In the genomic region with DNA sequence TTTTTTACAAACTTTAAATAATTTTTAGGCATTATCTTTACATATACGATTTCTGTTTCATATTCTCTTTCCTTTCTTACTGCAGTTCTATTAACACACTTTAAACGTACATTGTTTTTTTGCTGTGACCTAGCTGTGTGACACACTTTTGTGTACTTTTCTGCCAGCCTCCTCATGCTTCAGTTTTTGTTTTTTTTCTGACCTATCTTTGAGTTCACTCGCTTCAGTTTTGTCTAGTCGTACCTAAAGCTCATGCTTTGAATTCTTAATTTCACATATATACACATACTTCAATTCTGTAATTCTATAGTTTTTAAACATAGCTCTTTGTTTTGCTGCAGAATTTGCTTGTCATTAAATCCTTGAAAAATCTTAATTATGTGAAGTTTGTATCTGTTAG, we compare ENCODE assay signal across 10 cellular contexts.
DNase-seq lines count a peak whose midpoint lies in the region; ATAC-seq, FAIRE-seq and TF ChIP-seq lines count a peak whose summit lies in the region.
"Had no signal": no experiment of that assay in that cellular context is flagged by ENCODE, and none has a peak within 500 bp of the region (broad histone marks: within the 10 kb centered on the region; RNA-seq: fewer than 3 reads in every experiment).

No MANE protein-coding gene starts in this region.

- WGBS in A549 (ENCODE audit: missing lambda C conversion rate), result 76% methylated on average over 4 of the region's 4 CpGs

- no peaks in the 10 kb centered on the region for H3K36me3 Mint-ChIP-seq in HFFc6 (ENCODE audit: low read depth)
- peaks cover 0 to 27% of the 10 kb centered on the region in 2 donors for H3K36me3 Mint-ChIP-seq in naive B cell

- H3K4me1 ChIP-seq in A549, result peaks cover 35% of the 10 kb centered on the region

- H3K4me1 Mint-ChIP-seq in HFFc6 (ENCODE audit: low read depth) (peaks cover 41% of the 10 kb centered on the region), naive B cell (peaks cover 16 to 22% (median 17%) of the 10 kb centered on the region in 3 donors)

- FAIRE-seq in A549 (lab: Jason Lieb, UNC), result no peak

- no peak for TF ChIP-seq EP300 in A549 (IDR thresholded peaks at IDR 0.05)

- H3K27ac Mint-ChIP-seq in HFFc6 (peak overlapping the region; percentile 64; the same call in 1 of the 2 replicates), naive B cell (peak overlapping the region; percentile 40 to 90 (median 82))

- no peak for TF ChIP-seq POLR2A in A549 (IDR thresholded peaks at IDR 0.05; ENCODE audit: low read length)

- H3K4me3 ChIP-seq in A549, result no peak overlapping the region

- TF ChIP-seq RAD21 in A549 (conservative IDR thresholded peaks at IDR 0.05 in 1 of 2, IDR thresholded peaks at IDR 0.05 in 1 of 2), result no peak

- no peak for DNase-seq in A549 (ENCODE audit: low read depth in 1 of 2, low spot score in 1 of 2)
- DNase-seq in HFFc6, result no peak
- DNase-seq in central memory CD4-positive, alpha-beta T cell, result peak; percentile 7
- no peak for DNase-seq in naive B cell
- no peak for DNase-seq in putamen (ENCODE audit: low spot score)
- DNase-seq in NCI-H2171 (lab: John Stamatoyannopoulos, UW), result no peak
- DNase-seq in inferior parietal cortex (ENCODE audit: extremely low spot score), result no peak
- DNase-seq: NCI-H1436, SW 1271 had no signal

- no peak overlapping the region for H3K27ac ChIP-seq in A549

- H3K9me3 Mint-ChIP-seq in HFFc6 (no peaks in the 10 kb centered on the region), naive B cell (no peaks in the 10 kb centered on the region)

- H3K4me2 ChIP-seq in A549, result peak overlapping the region; percentile 43; the same call in 1 of the 3 replicates

- ATAC-seq in A549, result no peak
- no peak for ATAC-seq in naive B cell (ENCODE audit: low read depth in 2 of 2)
- ATAC-seq in GM18511 (IDR thresholded peaks at IDR 0.05; ENCODE audit: unreplicated experiment), result no peak

- POLR2A ChIA-PET in A549 (lab: Yijun Ruan, JAX), result no interaction called here

- H3K4me3 Mint-ChIP-seq in HFFc6 (peak overlapping the region; percentile 75; the same call in 1 of the 2 replicates), naive B cell (peak overlapping the region in 5 of 8 donors; percentile 45 to 81 (median 65))

- no peaks in the 10 kb centered on the region for H3K27me3 Mint-ChIP-seq in HFFc6 (ENCODE audit: insufficient read depth)
- no peaks in the 10 kb centered on the region for H3K27me3 Mint-ChIP-seq in naive B cell

- TF ChIP-seq CTCF in A549 (IDR thresholded peaks at IDR 0.05) (no peak), HFFc6 (IDR thresholded peaks at IDR 0.05) (no peak)

- CTCF ChIA-PET in A549 (lab: Yijun Ruan, JAX), result no interaction called here

- no peaks in the 10 kb centered on the region for H3K9me3 ChIP-seq in A549

TF ChIP-seq in A549, 52 proteins besides CTCF, POLR2A, EP300 and RAD21:
- TF ChIP-seq PHF8 (IDR thresholded peaks at IDR 0.05; ENCODE audit: borderline replicate concordance, low read depth) (no peak), BHLHE40 (IDR thresholded peaks at IDR 0.05; ENCODE audit: low read depth, low read length) (no peak), CEBPB (IDR thresholded peaks at IDR 0.05) (no peak), EHF (CRISPR knock-in tag; IDR thresholded peaks at IDR 0.05) (no peak), FOSL2 (IDR thresholded peaks at IDR 0.05) (no peak), FOSL2 (CRISPR knock-in tag; IDR thresholded peaks at IDR 0.05) (no peak), NR3C1 (IDR thresholded peaks at IDR 0.05) (no peak), RNF2 (IDR thresholded peaks at IDR 0.05; ENCODE audit: borderline replicate concordance, low read depth) (no peak), KDM1A (IDR thresholded peaks at IDR 0.05; ENCODE audit: low read depth) (no peak), ZC3H11A (IDR thresholded peaks at IDR 0.05) (no peak), HOXB13 (CRISPR knock-in tag; IDR thresholded peaks at IDR 0.05; ENCODE audit: low read depth) (no peak)
- TF ChIP-seq, protein P1, sequence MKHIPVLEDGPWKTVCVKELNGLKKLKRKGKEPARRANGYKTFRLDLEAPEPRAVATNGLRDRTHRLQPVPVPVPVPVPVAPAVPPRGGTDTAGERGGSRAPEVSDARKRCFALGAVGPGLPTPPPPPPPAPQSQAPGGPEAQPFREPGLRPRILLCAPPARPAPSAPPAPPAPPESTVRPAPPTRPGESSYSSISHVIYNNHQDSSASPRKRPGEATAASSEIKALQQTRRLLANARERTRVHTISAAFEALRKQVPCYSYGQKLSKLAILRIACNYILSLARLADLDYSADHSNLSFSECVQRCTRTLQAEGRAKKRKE (CRISPR knock-in tag; IDR thresholded peaks at IDR 0.05; ENCODE audit: low read depth), result no peak
- TF ChIP-seq, protein P2, sequence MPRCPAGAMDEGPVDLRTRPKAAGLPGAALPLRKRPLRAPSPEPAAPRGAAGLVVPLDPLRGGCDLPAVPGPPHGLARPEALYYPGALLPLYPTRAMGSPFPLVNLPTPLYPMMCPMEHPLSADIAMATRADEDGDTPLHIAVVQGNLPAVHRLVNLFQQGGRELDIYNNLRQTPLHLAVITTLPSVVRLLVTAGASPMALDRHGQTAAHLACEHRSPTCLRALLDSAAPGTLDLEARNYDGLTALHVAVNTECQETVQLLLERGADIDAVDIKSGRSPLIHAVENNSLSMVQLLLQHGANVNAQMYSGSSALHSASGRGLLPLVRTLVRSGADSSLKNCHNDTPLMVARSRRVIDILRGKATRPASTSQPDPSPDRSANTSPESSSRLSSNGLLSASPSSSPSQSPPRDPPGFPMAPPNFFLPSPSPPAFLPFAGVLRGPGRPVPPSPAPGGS (IDR thresholded peaks at IDR 0.05), result no peak
